In genomic region chr10:102669206-102670064, GRCh38 we compare ENCODE assay signal across 8 cellular contexts. TPM values are rescaled to one million over a fixed set of nuclear protein-coding genes. Genes with fewer than 3 reads are reported as not detected.
DNase-seq lines count a peak whose midpoint lies in the region; TF ChIP-seq lines count a peak whose summit lies in the region.

No MANE protein-coding gene starts in this region.

- TF ChIP-seq POLR2A in transverse colon (IDR thresholded peaks at IDR 0.05) = no peak

- TF ChIP-seq CTCF in WERI-Rb-1 (IDR thresholded peaks at IDR 0.05; ENCODE audit: low read depth, low read length) (no peak), transverse colon (IDR thresholded peaks at IDR 0.05) (peak in 4 of 5 experiments; percentile 21 to 49 (median 40))

- intact Hi-C loops in transverse colon (cut with DNase I; ENCODE audit: low total_unique reads) = no loop called here

- 53 to 58% methylated on average over 2 to 7 of the region's 7 CpGs for WGBS in transverse colon (ENCODE audit: low coverage in 1 of 2), 2 donors

- peak; percentile 21 for DNase-seq in NK-92 treated with Interleukin-12 subunit alpha and Interleukin-12 subunit beta, amount 100 ng/mL, for 24 hours (lab: John Stamatoyannopoulos, UW)
- DNase-seq in NK-92 (lab: John Stamatoyannopoulos, UW; ENCODE audit: unreplicated experiment) (no peak), WERI-Rb-1 (no peak), iPS-NIHi7 (ENCODE audit: extremely low spot score) (peak; percentile 75), transverse colon (peak; percentile 52), foreskin melanocyte (no peak), SIG-M5 treated with dmso at 0.1 percent for 504 hours (lab: John Stamatoyannopoulos, UW; ENCODE audit: unreplicated experiment) (no peak), NOMO-1 treated with DMSO at 0.1 percent for 48 hours (lab: John Stamatoyannopoulos, UW; ENCODE audit: unreplicated experiment) (no peak)

- H3K36me3 ChIP-seq in WERI-Rb-1 = no peaks in the 10 kb centered on the region
- no peaks in the 10 kb centered on the region for H3K36me3 ChIP-seq in transverse colon

- H3K27me3 ChIP-seq in WERI-Rb-1 (ENCODE audit: insufficient read depth, low read depth, severe bottlenecking) (no peaks in the 10 kb centered on the region), transverse colon (no peaks in the 10 kb centered on the region)

- in situ Hi-C loops in transverse colon (cut with MboI; ENCODE audit: low pct_ligation_motif_present in 1 of 4, low pct_unique_long_range_greater_than_20kb in 1 of 4, low sequenced_read_pairs in 3 of 4) = no loop called here

- no peaks in the 10 kb centered on the region for H3K9me3 ChIP-seq in WERI-Rb-1 (ENCODE audit: severe bottlenecking)
- H3K9me3 ChIP-seq in transverse colon = no peaks in the 10 kb centered on the region

- H3K4me1 ChIP-seq in transverse colon = peaks cover 11 to 28% (median 15%) of the 10 kb centered on the region in 4 donors

- no peak overlapping the region for H3K4me3 ChIP-seq in WERI-Rb-1 (ENCODE audit: low read depth, low read length)
- no peak overlapping the region for H3K4me3 ChIP-seq in transverse colon

- H3K27ac ChIP-seq in WERI-Rb-1 = peak overlapping the region; percentile 74; the same call in 1 of the 2 replicates
- peak overlapping the region; percentile 27 to 44 (median 38) for H3K27ac ChIP-seq in transverse colon

- TF ChIP-seq EP300 in transverse colon (IDR thresholded peaks at IDR 0.05; ENCODE audit: low read depth) = no peak

RNA-seq across cellular contexts. Expression of gene TRIM8, which starts 25.2 kb away (rescaled TPM):
- total RNA-seq in transverse colon = 100 to 1,000 TPM in 1 of 4 donors, 10 to 100 TPM in 3; 59.1 to 108 (median 66.8) TPM

RNA-seq across cellular contexts. Expression of gene ARL3, which starts 44.8 kb away (rescaled TPM):
- 1 to 10 TPM; 2.2 to 3.4 (median 2.8) TPM for total RNA-seq in transverse colon

RNA-seq across cellular contexts. Expression of gene SFXN2, which starts 45.0 kb away (rescaled TPM):
- total RNA-seq in transverse colon = 10 to 100 TPM in 2 of 4 donors, 1 to 10 TPM in 2; 2.1 to 64.9 (median 7.3) TPM

Comparison
In these comparisons a context has a peak if more than half of its experiments do, and no peak if none do; other contexts are left out.
1. DNase-seq: peak in NK-92 treated with Interleukin-12 subunit alpha and Interleukin-12 subunit beta, amount 100 ng/mL, for 24 hours (single experiment), iPS-NIHi7 (single experiment) and transverse colon (single experiment); none in NK-92 (single experiment), WERI-Rb-1 (single experiment), foreskin melanocyte (single experiment), SIG-M5 treated with dmso at 0.1 percent for 504 hours (single experiment) and NOMO-1 treated with DMSO at 0.1 percent for 48 hours (single experiment).